ENCODE assay signal across 1 cellular context in genomic region chr13:62626771-62627170, GRCh38.
TF ChIP-seq lines count a peak whose summit lies in the region.

No MANE protein-coding gene starts in this region.

TF ChIP-seq in WTC11, 78 proteins besides CTCF, POLR2A, EP300 and RAD21 (continued from another document):
- TF ChIP-seq ZNF532 (CRISPR knock-in tag; IDR thresholded peaks at IDR 0.05; ENCODE audit: borderline replicate concordance) = no peak
